Comparison of ENCODE assay signal across 1 cellular context in genomic region chr19:18559685-18560084, GRCh38.
TF ChIP-seq lines count a peak whose summit lies in the region.

No MANE protein-coding gene starts in this region.

TF ChIP-seq in HepG2, 621 proteins besides CTCF, POLR2A, EP300 and RAD21:
- TF ChIP-seq CSRNP2 (CRISPR knock-in tag; conservative IDR thresholded peaks at IDR 0.05; ENCODE audit: low read depth) (no peak), ZNF225 (CRISPR knock-in tag; IDR thresholded peaks at IDR 0.05) (no peak), HMGA1 (CRISPR knock-in tag; conservative IDR thresholded peaks at IDR 0.05) (no peak), ZNF772 (CRISPR knock-in tag; IDR thresholded peaks at IDR 0.05) (no peak), HHEX (CRISPR knock-in tag; IDR thresholded peaks at IDR 0.05) (no peak), ZFP36 (IDR thresholded peaks at IDR 0.05; ENCODE audit: borderline replicate concordance, low read depth, low read length, partially characterized antibody) (no peak), ZNF367 (CRISPR knock-in tag; IDR thresholded peaks at IDR 0.05; ENCODE audit: borderline replicate concordance) (no peak), HOXA9 (CRISPR knock-in tag; IDR thresholded peaks at IDR 0.05; ENCODE audit: borderline replicate concordance) (no peak), ZNF709 (CRISPR knock-in tag; IDR thresholded peaks at IDR 0.05) (no peak), ZNF253 (CRISPR knock-in tag; IDR thresholded peaks at IDR 0.05; ENCODE audit: borderline replicate concordance) (no peak), ZNF564 (CRISPR knock-in tag; IDR thresholded peaks at IDR 0.05) (no peak), ZNF563 (CRISPR knock-in tag; IDR thresholded peaks at IDR 0.05) (no peak)
